ENCODE assay signal across 14 cellular contexts in genomic region chr6:151087861-151088598, GRCh38.
A peak's percentile ranks its signal among the peaks of the same experiment; 100 is the strongest.
DNase-seq lines count a peak whose midpoint lies in the region; ATAC-seq and TF ChIP-seq lines count a peak whose summit lies in the region.
"Had no signal": no experiment of that assay in that cellular context is flagged by ENCODE, and none has a peak within 500 bp of the region (broad histone marks: within the 10 kb centered on the region; RNA-seq: fewer than 3 reads in every experiment).

No MANE protein-coding gene starts in this region.

- intact Hi-C loops in ovary (cut with DNase I), result no loop called here

- peaks cover 8% of the 10 kb centered on the region for H3K4me1 ChIP-seq in ovary (ENCODE audit: insufficient read depth)
- H3K4me1 ChIP-seq: parathyroid adenoma had no signal

- TF ChIP-seq EP300 in ovary (IDR thresholded peaks at IDR 0.05), result no peak

- H3K27me3 ChIP-seq in ovary, result no peaks in the 10 kb centered on the region

- no peak overlapping the region for H3K27ac ChIP-seq in SK-N-MC
- H3K27ac ChIP-seq in ovary, result peak overlapping the region in 1 of 2 donors; percentile 50
- H3K27ac ChIP-seq: parathyroid adenoma had no signal

- 31 to 37% (median 36%) methylated on average over 16 of the region's 16 CpGs for WGBS in ovary, 3 donors

- DNase-seq in EH (ENCODE audit: low read depth) (peak; percentile 81), SK-N-MC (ENCODE audit: low read depth, low spot score) (peak; percentile 47), fibroblast of the conjunctiva (ENCODE audit: low read depth) (peak; percentile 37), ovary (peak; percentile 58 to 81 (median 63)), AML-193 (lab: John Stamatoyannopoulos, UW) (no peak), GM20000 (ENCODE audit: low spot score) (no peak)
- no peak for DNase-seq in activated CD4-positive, alpha-beta T cell treated with anti-CD3 and anti-CD28 coated beads, Interleukin-2, amount 50 U/mL, for 4 hours
- DNase-seq: CD8-positive, alpha-beta memory T cell; NCI-H187; NK-92 treated with Interleukin-12 subunit alpha and Interleukin-12 subunit beta, amount 100 ng/mL, for 24 hours; stimulated activated CD4-positive, alpha-beta T cell treated with anti-CD3 and anti-CD28 coated beads, Interleukin-4, amount 100 ng/mL, for 24 hours; T-helper 17 cell had no signal

- H3K4me3 ChIP-seq in SK-N-MC (peak overlapping the region; percentile 39), ovary (no peak overlapping the region)

- TF ChIP-seq CTCF in ovary (IDR thresholded peaks at IDR 0.05) (no peak), GM20000 (IDR thresholded peaks at IDR 0.05; ENCODE audit: extremely low read depth, missing control alignments) (no peak)

- H3K9me3 ChIP-seq in SK-N-MC (ENCODE audit: low read depth, low read length), result no peaks in the 10 kb centered on the region
- H3K9me3 ChIP-seq in ovary, result no peaks in the 10 kb centered on the region

- no peak for ATAC-seq in GM21423 (IDR thresholded peaks at IDR 0.05; ENCODE audit: unreplicated experiment)
- ATAC-seq: T-helper 17 cell had no signal

- no peak for TF ChIP-seq POLR2A in ovary (IDR thresholded peaks at IDR 0.05)

- peak overlapping the region; percentile 21 for H3K9ac ChIP-seq in SK-N-MC (ENCODE audit: insufficient read length)
- H3K9ac ChIP-seq: parathyroid adenoma had no signal

- no peaks in the 10 kb centered on the region; the same call in 1 of the 2 replicates for H3K36me3 ChIP-seq in SK-N-MC (ENCODE audit: insufficient read depth, low read length)
- H3K36me3 ChIP-seq in ovary, result no peaks in the 10 kb centered on the region

Comparison
In these comparisons a context has a peak if more than half of its experiments do, and no peak if none do; other contexts are left out.
1. DNase-seq: peak in EH (single experiment), SK-N-MC (single experiment), fibroblast of the conjunctiva (single experiment) and ovary (5 of 5); none in AML-193 (0 of 2), activated CD4-positive, alpha-beta T cell treated with anti-CD3 and anti-CD28 coated beads, Interleukin-2, amount 50 U/mL, for 4 hours (0 of 2) and GM20000 (single experiment).